In the genomic region with DNA sequence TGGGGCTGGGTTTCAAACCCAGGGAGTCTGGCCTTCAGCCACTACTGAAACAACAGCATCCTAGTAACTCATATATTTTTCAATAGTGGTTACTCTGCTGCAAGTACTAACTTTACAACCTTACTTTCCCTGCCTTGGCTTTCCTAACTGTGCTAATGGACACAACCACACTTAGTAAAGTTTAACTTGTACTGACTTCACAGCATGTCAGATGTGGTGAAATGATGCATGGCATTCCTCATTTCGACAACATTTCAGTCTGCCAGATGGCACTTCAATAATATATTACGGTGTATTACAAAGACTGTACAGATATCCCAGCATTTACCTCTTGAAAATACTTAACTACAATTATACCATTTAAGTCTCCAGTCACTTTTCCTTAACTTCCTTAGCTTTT, we compare ENCODE assay signal across 18 cellular contexts. TPM values are rescaled to one million over a fixed set of nuclear protein-coding genes. Genes with fewer than 3 reads are reported as not detected.
DNase-seq lines count a peak whose midpoint lies in the region; ATAC-seq lines count a peak whose summit lies in the region.
"Had no signal": no experiment of that assay in that cellular context is flagged by ENCODE, and none has a peak within 500 bp of the region (broad histone marks: within the 10 kb centered on the region; RNA-seq: fewer than 3 reads in every experiment).

No MANE protein-coding gene starts in this region.

- ATAC-seq in HG02852 (IDR thresholded peaks at IDR 0.05; ENCODE audit: unreplicated experiment): no peak
- ATAC-seq: GM12878 had no signal

- DNase-seq in DMS 273 (lab: John Stamatoyannopoulos, UW; ENCODE audit: unreplicated experiment): peak; percentile 36
- DNase-seq in DMS 273 treated with DMSO at 0.1 percent for 48 hours (lab: John Stamatoyannopoulos, UW): no peak
- peak; percentile 79 for DNase-seq in NCI-H446 treated with DMSO at 0.1 percent for 48 hours (lab: John Stamatoyannopoulos, UW)
- peak; percentile 51 for DNase-seq in glomerular visceral epithelial cell (ENCODE audit: extremely low spot score)
- DNase-seq in renal cortical epithelial cell (ENCODE audit: low read depth): peak; percentile 74
- DNase-seq in activated CD4-positive, alpha-beta T cell treated with anti-CD3 and anti-CD28 coated beads, Interleukin-2, amount 50 U/mL, for 48 hours: no peak
- DNase-seq in activated naive CD4-positive, alpha-beta T cell treated with Interleukin-2 at 50 U/mL for 16 hours: no peak
- DNase-seq: AML-193; Caco-2; CD8-positive, alpha-beta memory T cell; DMS79; GM23248; H7 had no signal

RNA-seq across cellular contexts. Expression of a gene that starts 27.8 kb away (rescaled TPM):
- total RNA-seq in renal cortical epithelial cell: 0.05 TPM in 1 of 2 replicates, not detected in the other
- total RNA-seq: A673; CD8-positive, alpha-beta memory T cell; G401; GM12878; GM23248; HT-29 had no signal

Comparison
In these comparisons a context has a peak if more than half of its experiments do, and no peak if none do; other contexts are left out.
1. DNase-seq: peak in DMS 273 (single experiment), NCI-H446 treated with DMSO at 0.1 percent for 48 hours (single experiment), glomerular visceral epithelial cell (single experiment) and renal cortical epithelial cell (single experiment); none in DMS 273 treated with DMSO at 0.1 percent for 48 hours (single experiment), activated CD4-positive, alpha-beta T cell treated with anti-CD3 and anti-CD28 coated beads, Interleukin-2, amount 50 U/mL, for 48 hours (0 of 2) and activated naive CD4-positive, alpha-beta T cell treated with Interleukin-2 at 50 U/mL for 16 hours (single experiment).